In the genomic region with DNA sequence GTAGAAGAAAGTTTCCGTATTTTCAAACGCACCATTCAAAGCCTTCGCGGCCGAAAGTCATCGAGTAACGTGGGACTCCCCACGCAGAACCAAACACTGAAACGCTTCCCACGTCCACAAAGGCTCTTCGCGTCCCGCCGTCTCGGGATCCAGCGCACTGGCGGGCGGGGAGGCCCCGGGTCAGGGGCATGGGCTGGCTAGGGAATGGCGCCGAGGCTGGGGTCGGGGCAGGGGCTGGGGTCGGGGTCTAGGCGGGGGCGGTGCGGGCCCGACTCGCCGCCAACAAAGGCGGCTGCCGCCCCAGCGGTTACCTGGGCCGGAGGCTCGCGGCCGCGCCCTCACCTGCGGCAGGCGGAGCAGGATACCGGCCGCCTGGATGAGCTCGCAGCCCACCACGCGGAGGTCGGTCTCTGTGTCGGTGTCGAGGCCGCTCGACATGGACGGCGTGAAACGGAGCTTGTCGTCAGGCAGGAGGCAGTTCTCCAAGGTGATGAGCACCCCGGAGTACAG, we compare ENCODE assay signal across 7 cellular contexts. TPM values are rescaled to one million over a fixed set of nuclear protein-coding genes. Genes with fewer than 3 reads are reported as not detected.
DNase-seq lines count a peak whose midpoint lies in the region; ATAC-seq, FAIRE-seq and TF ChIP-seq lines count a peak whose summit lies in the region.

No MANE protein-coding gene starts in this region.

- H3K27me3 ChIP-seq in tibial artery, result no peaks in the 10 kb centered on the region

- H3K36me3 ChIP-seq in kidney (ENCODE audit: control insufficient read depth in 1 of 2, insufficient read depth in 2 of 2, low read length in 2 of 2) (peaks cover 25 to 42% of the 10 kb centered on the region in 2 donors), tibial artery (peaks cover 48 to 77% (median 67%) of the 10 kb centered on the region in 3 donors)

- peaks cover 21% of the 10 kb centered on the region for H3K36me3 Mint-ChIP-seq in activated naive CD8-positive, alpha-beta T cell treated with anti-CD3 and anti-CD28 coated beads, Interleukin-2, amount 10 ng/mL, durations not matched to agents 7 days and 5 days

- H3K4me1 ChIP-seq in kidney (ENCODE audit: control insufficient read depth in 1 of 2, insufficient read depth in 1 of 2, low read depth in 1 of 2, low read length in 2 of 2), result peaks cover 13 to 22% of the 10 kb centered on the region in 2 donors
- peaks cover 0 to 41% (median 29%) of the 10 kb centered on the region in 4 donors for H3K4me1 ChIP-seq in tibial artery

- POLR2A ChIA-PET in activated naive CD8-positive, alpha-beta T cell treated with anti-CD3 and anti-CD28 coated beads, Interleukin-2, amount 10 ng/mL, durations not matched to agents 7 days and 5 days (lab: Charles Lee), result interaction anchor here (0.6 to 2.8 kb wide), 19 partner anchors 8 to 251 kb away, joined by 3 to 45 read pairs (median 4); partner anchors contain the start of genes ATAD3A, AURKAIP1 and MRPL20

- peak overlapping the region; percentile 89 for H3K4me3 Mint-ChIP-seq in activated naive CD8-positive, alpha-beta T cell treated with anti-CD3 and anti-CD28 coated beads, Interleukin-2, amount 10 ng/mL, durations not matched to agents 7 days and 5 days

- no peaks in the 10 kb centered on the region for H3K27me3 Mint-ChIP-seq in activated naive CD8-positive, alpha-beta T cell treated with anti-CD3 and anti-CD28 coated beads, Interleukin-2, amount 10 ng/mL, durations not matched to agents 7 days and 5 days

- H3K4me3 ChIP-seq in kidney (ENCODE audit: low read length in 2 of 2) (peak overlapping the region; percentile 86 to 95), tibial artery (peak overlapping the region; percentile 85 to 96)

- peak overlapping the region; percentile 80 for H3K27ac Mint-ChIP-seq in activated naive CD8-positive, alpha-beta T cell treated with anti-CD3 and anti-CD28 coated beads, Interleukin-2, amount 10 ng/mL, durations not matched to agents 7 days and 5 days

- intact Hi-C loops in kidney (cut with DNase I), result no loop called here
- intact Hi-C loops in tibial artery (cut with DNase I; ENCODE audit: low total_unique reads), result no loop called here

- no peak for FAIRE-seq in kidney (lab: Jason Lieb, UNC)

- no peak for TF ChIP-seq CTCF in kidney (IDR thresholded peaks at IDR 0.05; ENCODE audit: borderline replicate concordance, extremely low read depth, insufficient read depth)
- no peak for TF ChIP-seq CTCF in tibial artery (IDR thresholded peaks at IDR 0.05)

- H3K9me3 ChIP-seq in kidney (ENCODE audit: control insufficient read depth in 1 of 2, low read length in 2 of 2) (no peaks in the 10 kb centered on the region), tibial artery (no peaks in the 10 kb centered on the region)

- peak overlapping the region; percentile 75 to 79 for H3K9ac ChIP-seq in kidney (ENCODE audit: low read length in 2 of 2)

- peak; percentile 14 for ATAC-seq in GM19328 (IDR thresholded peaks at IDR 0.05; ENCODE audit: unreplicated experiment)
- ATAC-seq in HG03095 (IDR thresholded peaks at IDR 0.05; ENCODE audit: unreplicated experiment), result peak; percentile 4
- ATAC-seq in activated naive CD8-positive, alpha-beta T cell treated with anti-CD3 and anti-CD28 coated beads, Interleukin-2, amount 10 ng/mL, durations not matched to agents 7 days and 5 days (ENCODE audit: low read depth), result peak; percentile 5

- no peaks in the 10 kb centered on the region for H3K9me3 Mint-ChIP-seq in activated naive CD8-positive, alpha-beta T cell treated with anti-CD3 and anti-CD28 coated beads, Interleukin-2, amount 10 ng/mL, durations not matched to agents 7 days and 5 days

- H3K4me1 Mint-ChIP-seq in activated naive CD8-positive, alpha-beta T cell treated with anti-CD3 and anti-CD28 coated beads, Interleukin-2, amount 10 ng/mL, durations not matched to agents 7 days and 5 days, result peaks cover 28% of the 10 kb centered on the region

- no peak for DNase-seq in activated naive CD8-positive, alpha-beta T cell treated with anti-CD3 and anti-CD28 coated beads, Interleukin-2, amount 10 ng/mL, durations not matched to agents 7 days and 5 days
- DNase-seq in kidney (no peak), tibial artery (peak in 1 of 2 donors; percentile 78), NCI-H2171 (lab: John Stamatoyannopoulos, UW) (no peak), NCI-H2196 (lab: John Stamatoyannopoulos, UW; ENCODE audit: unreplicated experiment) (no peak)

- peak overlapping the region in 1 of 2 donors; percentile 63 for H3K27ac ChIP-seq in kidney (ENCODE audit: low read depth in 2 of 2, low read length in 2 of 2)
- H3K27ac ChIP-seq in tibial artery, result peak overlapping the region; percentile 81 to 92

RNA-seq across cellular contexts. Expression of gene CCNL2, which starts 0.4 kb away (rescaled TPM):
- 100 to 1,000 TPM; 201 to 211 TPM for total RNA-seq in activated naive CD8-positive, alpha-beta T cell treated with anti-CD3 and anti-CD28 coated beads, Interleukin-2, amount 10 ng/mL, durations not matched to agents 7 days and 5 days
- total RNA-seq in kidney, result 199 TPM
- polyA plus RNA-seq in kidney (ENCODE audit: insufficient read depth, low read depth, low replicate concordance), result 72.0 TPM

RNA-seq across cellular contexts. Expression of gene MRPL20, which starts 8.4 kb away (rescaled TPM):
- total RNA-seq in activated naive CD8-positive, alpha-beta T cell treated with anti-CD3 and anti-CD28 coated beads, Interleukin-2, amount 10 ng/mL, durations not matched to agents 7 days and 5 days, result 100 to 1,000 TPM in 1 of 2 experiments, 10 to 100 TPM in 1; 98.6 to 101 TPM
- 103 TPM for total RNA-seq in kidney
- 221 TPM for polyA plus RNA-seq in kidney (ENCODE audit: insufficient read depth, low read depth, low replicate concordance)

RNA-seq across cellular contexts. Expression of gene ANKRD65, which starts 22.3 kb away (rescaled TPM):
- not detected for total RNA-seq in activated naive CD8-positive, alpha-beta T cell treated with anti-CD3 and anti-CD28 coated beads, Interleukin-2, amount 10 ng/mL, durations not matched to agents 7 days and 5 days
- 5.2 TPM for total RNA-seq in kidney
- 7.1 TPM for polyA plus RNA-seq in kidney (ENCODE audit: insufficient read depth, low read depth, low replicate concordance)

RNA-seq across cellular contexts. Expression of gene AURKAIP1, which starts 23.7 kb away (rescaled TPM):
- 10 to 100 TPM; 87.3 to 97.1 TPM for total RNA-seq in activated naive CD8-positive, alpha-beta T cell treated with anti-CD3 and anti-CD28 coated beads, Interleukin-2, amount 10 ng/mL, durations not matched to agents 7 days and 5 days
- 111 TPM for total RNA-seq in kidney
- 359 TPM for polyA plus RNA-seq in kidney (ENCODE audit: insufficient read depth, low read depth, low replicate concordance)

RNA-seq across cellular contexts. Expression of gene VWA1, which starts 36.8 kb away (rescaled TPM):
- total RNA-seq in activated naive CD8-positive, alpha-beta T cell treated with anti-CD3 and anti-CD28 coated beads, Interleukin-2, amount 10 ng/mL, durations not matched to agents 7 days and 5 days, result under 1 TPM; 0.36 to 0.85 TPM
- total RNA-seq in kidney, result 116 TPM
- polyA plus RNA-seq in kidney (ENCODE audit: insufficient read depth, low read depth, low replicate concordance), result 103 TPM
